30 cellular contexts compared by ENCODE assay signal in genomic region chr7:73856941-73857340, GRCh38. TPM values are rescaled to one million over a fixed set of nuclear protein-coding genes. Genes with fewer than 3 reads are reported as not detected.
"Had no signal": no experiment of that assay in that cellular context is flagged by ENCODE, and none has a peak within 500 bp of the region (broad histone marks: within the 10 kb centered on the region; RNA-seq: fewer than 3 reads in every experiment).

No MANE protein-coding gene starts in this region.

- H3K36me3 ChIP-seq: heart right ventricle, left ventricle myocardium inferior, thoracic aorta, upper lobe of left lung had no signal

- H3K4me2 ChIP-seq: smooth muscle cell had no signal

- H3K36me3 Mint-ChIP-seq: WTC11 had no signal

- DNase-seq: activated CD4-positive, alpha-beta T cell treated with anti-CD3 and anti-CD28 coated beads, Interleukin-2, amount 50 U/mL, for 4 hours; activated CD8-positive, alpha-beta memory T cell treated with anti-CD3 and anti-CD28 coated beads for 24 hours; activated CD8-positive, alpha-beta memory T cell treated with anti-CD3 and anti-CD28 coated beads, Interleukin-2, amount 50 U/mL, for 4 hours; activated naive CD4-positive, alpha-beta T cell treated with Interleukin-2 at 50 U/mL for 16 hours; activated T-cell treated with anti-CD3 and anti-CD28 coated beads, Interleukin-2, amount 50 U/mL, for 4 hours; amygdala; cerebellar nuclear complex; foreskin fibroblast; heart right ventricle; left ventricle myocardium inferior; mammary epithelial cell; occipital lobe; stimulated activated CD4-positive, alpha-beta T cell treated with anti-CD3 and anti-CD28 coated beads, Interleukin-2, amount 100 ng/mL, for 48 hours; stimulated activated CD8-positive, alpha-beta memory T cell treated with anti-CD3 and anti-CD28 coated beads, Interleukin-4, amount 100 ng/mL, for 48 hours; stimulated activated naive CD4-positive, alpha-beta T cell treated with Interleukin-2 at 50 U/mL for 16 hours; T-helper 9 cell; upper lobe of left lung had no signal

- H3K4me3 ChIP-seq: coronary artery, heart right ventricle, left ventricle myocardium inferior, smooth muscle cell, thoracic aorta, upper lobe of left lung had no signal

- H3K9me3 ChIP-seq: heart right ventricle, left ventricle myocardium inferior, thoracic aorta, upper lobe of left lung had no signal

- H3K27me3 ChIP-seq: upper lobe of left lung had no signal

- H3K4me3 Mint-ChIP-seq: activated T-cell treated with anti-CD3 and anti-CD28 coated beads, Interleukin-2, amount 50 U/mL, for 4 hours; WTC11 had no signal

- H3K27ac ChIP-seq: coronary artery, heart right ventricle, left ventricle myocardium inferior, thoracic aorta, upper lobe of left lung had no signal

- H3K9me3 Mint-ChIP-seq: activated T-cell treated with anti-CD3 and anti-CD28 coated beads, Interleukin-2, amount 50 U/mL, for 4 hours had no signal

- H3K27ac Mint-ChIP-seq: WTC11 had no signal

- ATAC-seq: activated T-cell treated with anti-CD3 and anti-CD28 coated beads, Interleukin-2, amount 50 U/mL, for 4 hours; sciatic nerve; WTC11 had no signal

- H3K4me1 ChIP-seq: left ventricle myocardium inferior had no signal

RNA-seq across cellular contexts. Expression of gene TMEM270, which starts 4.0 kb away (rescaled TPM):
- total RNA-seq: activated T-cell treated with anti-CD3 and anti-CD28 coated beads, Interleukin-2, amount 50 U/mL, for 4 hours; bronchial epithelial cell; epithelial cell of proximal tubule; fibroblast of lung; heart right ventricle; kidney epithelial cell; left ventricle myocardium inferior; mammary epithelial cell; occipital lobe; posterior vena cava; renal cortical epithelial cell; sciatic nerve; smooth muscle cell; T-helper 1 cell treated with Interleukin-12 subunit alpha and Interleukin-12 subunit beta and Interleukin-4 antibody, amounts not matched to agents 30 ng/mL and 1 ng/mL, for 36 hours; thoracic aorta; upper lobe of left lung had no signal
- polyA plus RNA-seq: fibroblast of lung, heart right ventricle, mammary epithelial cell, neural cell, smooth muscle cell had no signal

RNA-seq across cellular contexts. Expression of gene CLDN4, which starts 26.1 kb away (rescaled TPM):
- total RNA-seq: T-helper 1 cell treated with Interleukin-12 subunit alpha and Interleukin-12 subunit beta and Interleukin-4 antibody, amounts not matched to agents 30 ng/mL and 1 ng/mL, for 36 hours had no signal
